ENCODE assay signal across 9 cellular contexts in the genomic region with DNA sequence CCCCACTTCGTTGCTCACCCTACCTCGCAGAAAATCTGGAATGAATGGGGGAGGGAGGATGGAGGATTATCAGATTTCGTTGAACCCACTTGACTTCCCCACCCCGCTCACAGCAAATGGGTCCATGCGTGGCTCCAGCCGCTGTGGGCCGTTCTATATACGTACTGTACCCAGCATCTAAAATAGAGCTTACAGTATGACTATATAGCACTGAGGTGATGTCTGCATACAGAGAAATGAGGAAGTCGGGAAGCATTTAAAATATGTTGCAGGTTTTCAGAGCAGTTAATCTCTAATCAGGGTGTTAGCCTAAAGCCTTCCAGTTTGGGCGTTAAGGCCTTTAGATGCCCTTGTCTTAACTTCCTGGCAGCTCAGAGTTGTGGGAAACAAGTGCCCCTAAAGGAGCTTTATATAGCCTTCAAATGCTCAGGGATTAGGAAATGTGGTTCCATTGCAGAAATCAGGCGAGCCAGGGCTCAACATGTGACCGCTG. TPM values are rescaled to one million over a fixed set of nuclear protein-coding genes. Genes with fewer than 3 reads are reported as not detected.
DNase-seq lines count a peak whose midpoint lies in the region; ATAC-seq and TF ChIP-seq lines count a peak whose summit lies in the region.
"Had no signal": no experiment of that assay in that cellular context is flagged by ENCODE, and none has a peak within 500 bp of the region (broad histone marks: within the 10 kb centered on the region; RNA-seq: fewer than 3 reads in every experiment).

No MANE protein-coding gene starts in this region.

- no peak overlapping the region for H3K27ac ChIP-seq in SK-N-MC
- no peak overlapping the region for H3K27ac ChIP-seq in right cardiac atrium (ENCODE audit: low read length)
- H3K27ac ChIP-seq in gastroesophageal sphincter, result no peak overlapping the region

- H3K4me1 ChIP-seq in right cardiac atrium (ENCODE audit: control insufficient read depth, insufficient read depth, low read length), result no peaks in the 10 kb centered on the region
- peaks cover 2 to 21% (median 7%) of the 10 kb centered on the region in 3 donors for H3K4me1 ChIP-seq in gastroesophageal sphincter

- H3K27me3 Mint-ChIP-seq in stimulated activated naive CD8-positive, alpha-beta T cell treated with anti-CD3 and anti-CD28 coated beads, Interleukin-15, amount 100 ng/mL, for 72 hours, result no peaks in the 10 kb centered on the region

- intact Hi-C loops in right cardiac atrium (cut with DNase I), result no loop called here

- H3K4me1 Mint-ChIP-seq in stimulated activated naive CD8-positive, alpha-beta T cell treated with anti-CD3 and anti-CD28 coated beads, Interleukin-15, amount 100 ng/mL, for 72 hours, result peaks cover 49% of the 10 kb centered on the region

- H3K9me3 ChIP-seq in SK-N-MC (ENCODE audit: low read depth, low read length), result no peaks in the 10 kb centered on the region
- no peaks in the 10 kb centered on the region for H3K9me3 ChIP-seq in right cardiac atrium (ENCODE audit: control insufficient read depth, low read length)
- no peaks in the 10 kb centered on the region for H3K9me3 ChIP-seq in gastroesophageal sphincter

- no peak for ATAC-seq in stimulated activated naive CD8-positive, alpha-beta T cell treated with anti-CD3 and anti-CD28 coated beads, Interleukin-15, amount 100 ng/mL, for 72 hours
- ATAC-seq in right cardiac atrium, result no peak
- no peak for ATAC-seq in gastroesophageal sphincter
- no peak for ATAC-seq in GM19467 (IDR thresholded peaks at IDR 0.05; ENCODE audit: unreplicated experiment)

- TF ChIP-seq POLR2A in gastroesophageal sphincter (IDR thresholded peaks at IDR 0.05), result no peak

- peak overlapping the region; percentile 50 to 72 for H3K27ac Mint-ChIP-seq in stimulated activated naive CD8-positive, alpha-beta T cell treated with anti-CD3 and anti-CD28 coated beads, Interleukin-15, amount 100 ng/mL, for 72 hours

- H3K9ac ChIP-seq in SK-N-MC (ENCODE audit: insufficient read length), result no peak overlapping the region

- peak overlapping the region; percentile 82 to 85 for H3K4me3 Mint-ChIP-seq in stimulated activated naive CD8-positive, alpha-beta T cell treated with anti-CD3 and anti-CD28 coated beads, Interleukin-15, amount 100 ng/mL, for 72 hours

- H3K4me3 ChIP-seq in SK-N-MC, result peak overlapping the region; percentile 68; the same call in 1 of the 2 replicates
- H3K4me3 ChIP-seq in right cardiac atrium (ENCODE audit: low read length), result no peak overlapping the region
- peak overlapping the region in 1 of 2 donors; percentile 64 for H3K4me3 ChIP-seq in gastroesophageal sphincter

- WGBS in right cardiac atrium, result 30% methylated on average over 12 of the region's 12 CpGs
- 20 to 28% methylated on average over 9 to 10 of the region's 12 CpGs for WGBS in gastroesophageal sphincter (ENCODE audit: low coverage in 1 of 2), 2 donors

- no peak for TF ChIP-seq CTCF in gastroesophageal sphincter (IDR thresholded peaks at IDR 0.05)

- peak; percentile 47 for DNase-seq in activated CD8-positive, alpha-beta memory T cell treated with anti-CD3 and anti-CD28 coated beads, Interleukin-2, amount 50 U/mL, for 48 hours
- DNase-seq in activated CD8-positive, alpha-beta memory T cell treated with anti-CD3 and anti-CD28 coated beads, Interleukin-2, amount 50 U/mL, for 4 hours, result no peak
- no peak for DNase-seq in SK-N-MC (ENCODE audit: low read depth, low spot score)
- peak; percentile 42 for DNase-seq in germinal center (ENCODE audit: low spot score)
- DNase-seq in stimulated activated naive CD8-positive, alpha-beta T cell treated with anti-CD3 and anti-CD28 coated beads, Interleukin-15, amount 100 ng/mL, for 72 hours, result no peak
- DNase-seq in right cardiac atrium, result no peak
- DNase-seq: DMS 273 treated with DMSO at 0.1 percent for 48 hours had no signal

- no peaks in the 10 kb centered on the region for H3K9me3 Mint-ChIP-seq in stimulated activated naive CD8-positive, alpha-beta T cell treated with anti-CD3 and anti-CD28 coated beads, Interleukin-15, amount 100 ng/mL, for 72 hours

- H3K27me3 ChIP-seq in right cardiac atrium (ENCODE audit: control insufficient read depth, insufficient read depth) (peaks cover 3% of the 10 kb centered on the region), gastroesophageal sphincter (peaks cover 52% of the 10 kb centered on the region)

- TF ChIP-seq EP300 in gastroesophageal sphincter (IDR thresholded peaks at IDR 0.05), result no peak

- no peaks in the 10 kb centered on the region for H3K36me3 ChIP-seq in SK-N-MC (ENCODE audit: insufficient read depth, low read length)
- H3K36me3 ChIP-seq in gastroesophageal sphincter, result no peaks in the 10 kb centered on the region

RNA-seq across cellular contexts. Expression of a gene that starts 1.4 kb away (rescaled TPM):
- total RNA-seq in right cardiac atrium, result 1 to 10 TPM in 2 of 4 donors, under 1 TPM in 2; 0.76 to 2.1 (median 1.1) TPM
- polyA plus RNA-seq in right cardiac atrium, result 0.11 TPM
- 10 to 100 TPM in 1 of 4 donors, 1 to 10 TPM in 1, under 1 TPM in 2; 0.47 to 13.9 (median 1.2) TPM for total RNA-seq in gastroesophageal sphincter

Comparison
In these comparisons a context has a peak if more than half of its experiments do, and no peak if none do; other contexts are left out.
1. DNase-seq: peak in activated CD8-positive, alpha-beta memory T cell treated with anti-CD3 and anti-CD28 coated beads, Interleukin-2, amount 50 U/mL, for 48 hours (single experiment) and germinal center (single experiment); none in activated CD8-positive, alpha-beta memory T cell treated with anti-CD3 and anti-CD28 coated beads, Interleukin-2, amount 50 U/mL, for 4 hours (single experiment), SK-N-MC (single experiment), stimulated activated naive CD8-positive, alpha-beta T cell treated with anti-CD3 and anti-CD28 coated beads, Interleukin-15, amount 100 ng/mL, for 72 hours (0 of 2) and right cardiac atrium (0 of 3).